7 cellular contexts compared by ENCODE assay signal in genomic region chr12:64186789-64187188, GRCh38. TPM values are rescaled to one million over a fixed set of nuclear protein-coding genes. Genes with fewer than 3 reads are reported as not detected.
DNase-seq lines count a peak whose midpoint lies in the region; ATAC-seq and TF ChIP-seq lines count a peak whose summit lies in the region.

No MANE protein-coding gene starts in this region.

- no peaks in the 10 kb centered on the region for H3K79me2 ChIP-seq in Karpas-422 (ENCODE audit: low read length)

- no peaks in the 10 kb centered on the region for H4K20me1 ChIP-seq in Karpas-422 (ENCODE audit: insufficient read depth, low read depth, low read length)

- H3K4me2 ChIP-seq in Karpas-422 (ENCODE audit: low read depth, low read length, poor library complexity, severe bottlenecking): no peak overlapping the region

- no peak overlapping the region for H3K9ac ChIP-seq in Karpas-422 (ENCODE audit: low read length)

- intact Hi-C loops in left lung (cut with DNase I): no loop called here

- H3K27ac ChIP-seq in left lung: no peak overlapping the region
- no peak overlapping the region for H3K27ac ChIP-seq in SJCRH30
- no peak overlapping the region for H3K27ac ChIP-seq in Karpas-422 (ENCODE audit: low read length)

- no peak overlapping the region for H3K4me3 ChIP-seq in left lung
- H3K4me3 ChIP-seq in SJCRH30: no peak overlapping the region
- H3K4me3 ChIP-seq in Karpas-422 (ENCODE audit: low read length): no peak overlapping the region

- H3K36me3 ChIP-seq in left lung (no peaks in the 10 kb centered on the region), SJCRH30 (no peaks in the 10 kb centered on the region), Karpas-422 (ENCODE audit: insufficient read depth, low read length) (no peaks in the 10 kb centered on the region)

- ATAC-seq in GM18909 (IDR thresholded peaks at IDR 0.05; ENCODE audit: poor library complexity, unreplicated experiment) (peak; percentile 84), HG02610 (IDR thresholded peaks at IDR 0.05; ENCODE audit: unreplicated experiment) (peak; percentile 92), left lung (peak; percentile 30)

- no peaks in the 10 kb centered on the region for H3K9me2 ChIP-seq in Karpas-422 (replicated peaks; ENCODE audit: insufficient read depth, low read length)

- no peak for TF ChIP-seq CTCF in left lung (IDR thresholded peaks at IDR 0.05)

- no peaks in the 10 kb centered on the region for H3K9me3 ChIP-seq in left lung
- H3K9me3 ChIP-seq in SJCRH30 (replicated peaks): peaks cover 3% of the 10 kb centered on the region; the same call in 1 of the 2 replicates
- no peaks in the 10 kb centered on the region for H3K9me3 ChIP-seq in Karpas-422 (ENCODE audit: low read length)

- H3K27me3 ChIP-seq in left lung: no peaks in the 10 kb centered on the region
- no peaks in the 10 kb centered on the region for H3K27me3 ChIP-seq in SJCRH30
- H3K27me3 ChIP-seq in Karpas-422 (ENCODE audit: low read length): no peaks in the 10 kb centered on the region

- no peak overlapping the region for H2AFZ ChIP-seq in Karpas-422 (ENCODE audit: low read length)

- DNase-seq in LHCN-M2 (ENCODE audit: low read depth): peak; percentile 51
- DNase-seq in left lung: no peak
- no peak for DNase-seq in SJCRH30
- no peak for DNase-seq in Karpas-422
- no peak for DNase-seq in DMS 273 (lab: John Stamatoyannopoulos, UW; ENCODE audit: unreplicated experiment)

- H3K4me1 ChIP-seq in left lung (no peaks in the 10 kb centered on the region), SJCRH30 (peaks cover 19% of the 10 kb centered on the region), Karpas-422 (ENCODE audit: low read length) (peaks cover 5% of the 10 kb centered on the region)

RNA-seq across cellular contexts. Expression of gene KICS2, which starts 35.3 kb away (rescaled TPM):
- total RNA-seq in LHCN-M2 (2014; rRNA removed) (6.0 and 9.4 TPM in 2 replicates), left lung (1 to 10 TPM; 3.7 to 7.8 TPM)
- polyA plus RNA-seq in LHCN-M2 (2012): 1.9 TPM
- 8.6 and 9.7 TPM in 2 replicates for total RNA-seq in SJCRH30 (2014; rRNA removed; shearing (Covaris generic))
- total RNA-seq in Karpas-422 (2014; rRNA removed; shearing (Covaris generic); ENCODE audit: low replicate concordance): 13.0 and 30.7 TPM in 2 replicates

Comparison
In these comparisons a context has a peak if more than half of its experiments do, and no peak if none do; other contexts are left out.
1. ATAC-seq: peak in every context shown above with its lines; median percentile 92 in HG02610; 84 in GM18909; 30 in left lung.